In the genomic region with DNA sequence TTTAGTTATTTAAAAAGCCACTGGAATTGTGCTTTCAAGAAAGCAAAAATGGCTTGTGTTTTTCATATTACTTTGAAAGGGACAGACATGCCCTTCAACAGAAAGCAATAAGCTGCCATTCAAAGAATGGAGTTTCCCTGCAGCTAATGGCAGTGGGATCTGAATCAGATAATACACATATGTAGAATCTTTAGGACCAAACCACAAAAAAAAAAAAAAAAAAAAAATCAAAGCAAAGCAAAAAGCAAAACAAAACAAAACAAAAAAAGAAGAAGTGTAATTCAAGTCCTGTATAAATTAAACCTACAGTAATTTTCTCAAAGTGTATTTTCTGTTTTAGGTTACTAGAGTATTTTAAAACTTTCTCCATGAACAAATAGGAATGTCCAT, we compare ENCODE assay signal across 10 cellular contexts.
DNase-seq lines count a peak whose midpoint lies in the region; ATAC-seq and TF ChIP-seq lines count a peak whose summit lies in the region.
"Had no signal": no experiment of that assay in that cellular context is flagged by ENCODE, and none has a peak within 500 bp of the region (broad histone marks: within the 10 kb centered on the region; RNA-seq: fewer than 3 reads in every experiment).

No MANE protein-coding gene starts in this region.

- H4K20me1 ChIP-seq in H9 (ENCODE audit: control insufficient read depth, insufficient read depth, insufficient read length) (no peaks in the 10 kb centered on the region), neural progenitor cell (ENCODE audit: low read depth) (no peaks in the 10 kb centered on the region)

- H3K4me1 ChIP-seq in H9 (ENCODE audit: insufficient read depth, low read length) (peaks cover 2% of the 10 kb centered on the region; the same call in 1 of the 2 replicates), neural progenitor cell (peaks cover 56% of the 10 kb centered on the region)

- H3K4me3 ChIP-seq in neural progenitor cell = no peak overlapping the region
- H3K4me3 ChIP-seq: right atrium auricular region had no signal

- H3T11ph ChIP-seq in H9 (ENCODE audit: low read length) = no peak overlapping the region

- no peaks in the 10 kb centered on the region for H3K36me3 ChIP-seq in neural progenitor cell
- H3K36me3 ChIP-seq: right atrium auricular region had no signal

- H2AK5ac ChIP-seq in H9 (ENCODE audit: insufficient read length, low read length) = no peak overlapping the region

- H3K36me3 Mint-ChIP-seq in H9 (ENCODE audit: insufficient read depth in 1 of 3, low read depth in 3 of 3) = no peaks in the 10 kb centered on the region
- no peaks in the 10 kb centered on the region for H3K36me3 Mint-ChIP-seq in activated naive CD8-positive, alpha-beta T cell treated with anti-CD3 and anti-CD28 coated beads, Interleukin-2, amount 10 ng/mL, durations not matched to agents 7 days and 5 days
- H3K36me3 Mint-ChIP-seq in neural progenitor cell = no peaks in the 10 kb centered on the region

- H2BK5ac ChIP-seq in H9 (ENCODE audit: insufficient read length, low read length) = no peak overlapping the region

- no peaks in the 10 kb centered on the region for H3K27me3 Mint-ChIP-seq in H9 (ENCODE audit: low read depth)
- H3K27me3 Mint-ChIP-seq in activated naive CD8-positive, alpha-beta T cell treated with anti-CD3 and anti-CD28 coated beads, Interleukin-2, amount 10 ng/mL, durations not matched to agents 7 days and 5 days = no peaks in the 10 kb centered on the region
- no peaks in the 10 kb centered on the region for H3K27me3 Mint-ChIP-seq in neural progenitor cell (ENCODE audit: insufficient read depth, low read depth)

- H3K4me1 Mint-ChIP-seq in H9 = peaks cover 59 to 69% of the 10 kb centered on the region in 2 experiments
- peaks cover 65% of the 10 kb centered on the region for H3K4me1 Mint-ChIP-seq in activated naive CD8-positive, alpha-beta T cell treated with anti-CD3 and anti-CD28 coated beads, Interleukin-2, amount 10 ng/mL, durations not matched to agents 7 days and 5 days
- H3K4me1 Mint-ChIP-seq in neural progenitor cell = peaks cover 64% of the 10 kb centered on the region

- H3F3A ChIP-seq in neural progenitor cell (ENCODE audit: low read depth) = peaks cover 51% of the 10 kb centered on the region

- H3K27ac ChIP-seq in H9 (ENCODE audit: insufficient read length, low read depth, low read length) (no peak overlapping the region), neural progenitor cell (no peak overlapping the region)

- H2AFZ ChIP-seq in H9 (ENCODE audit: low read length) (no peak overlapping the region), neural progenitor cell (replicated peaks) (no peak overlapping the region)

- no peak overlapping the region for H2BK120ac ChIP-seq in H9 (ENCODE audit: low read depth, low read length, poor library complexity, severe bottlenecking)

- H3K27ac Mint-ChIP-seq in H9 (peak overlapping the region in 2 of 3 experiments; percentile 42 to 59; a peak in 4 of 7 replicates), neural progenitor cell (no peak overlapping the region)
- H3K27ac Mint-ChIP-seq in activated naive CD8-positive, alpha-beta T cell treated with anti-CD3 and anti-CD28 coated beads, Interleukin-2, amount 10 ng/mL, durations not matched to agents 7 days and 5 days = peak overlapping the region; percentile 44

- no peak overlapping the region for H3K18ac ChIP-seq in H9 (ENCODE audit: insufficient read length, low read depth, low read length)

- H3K9ac ChIP-seq in H9 (ENCODE audit: extremely low read depth, insufficient read length, low read length) = no peak overlapping the region
- no peak overlapping the region for H3K9ac ChIP-seq in neural progenitor cell

- H3K27me3 ChIP-seq in H9 (ENCODE audit: insufficient read depth, low read length) (no peaks in the 10 kb centered on the region), neural progenitor cell (no peaks in the 10 kb centered on the region)
- H3K27me3 ChIP-seq: right atrium auricular region had no signal

- POLR2A ChIA-PET in activated naive CD8-positive, alpha-beta T cell treated with anti-CD3 and anti-CD28 coated beads, Interleukin-2, amount 10 ng/mL, durations not matched to agents 7 days and 5 days (lab: Charles Lee) = interaction anchor here (0.7 to 1.8 kb wide), 5 partner anchors 14 to 97 kb away, joined by 3 to 9 read pairs (median 5); no protein-coding TSS in a partner anchor

- H3K79me2 ChIP-seq in H9 (ENCODE audit: insufficient read depth, low read length) (no peaks in the 10 kb centered on the region), neural progenitor cell (ENCODE audit: low read depth) (no peaks in the 10 kb centered on the region)

- DNase-seq in CD1c-positive myeloid dendritic cell (ENCODE audit: extremely low spot score) (peak; percentile 61), H9 (no peak), neural progenitor cell (ENCODE audit: low spot score) (no peak), NCI-H524 (lab: John Stamatoyannopoulos, UW) (no peak), mucosa of gallbladder (ENCODE audit: low spot score) (no peak)
- no peak for DNase-seq in activated naive CD8-positive, alpha-beta T cell treated with anti-CD3 and anti-CD28 coated beads, Interleukin-2, amount 10 ng/mL, durations not matched to agents 7 days and 5 days
- DNase-seq: SHP77 had no signal

- H3K56ac ChIP-seq in H9 (ENCODE audit: insufficient read length, low read depth, low read length) = no peak overlapping the region

- H2BK20ac ChIP-seq in H9 (ENCODE audit: low read depth, low read length, poor library complexity, severe bottlenecking) = no peak overlapping the region

- no peak overlapping the region for H2BK15ac ChIP-seq in H9 (ENCODE audit: low read depth, low read length)

- no peak overlapping the region for H3K14ac ChIP-seq in H9 (ENCODE audit: insufficient read depth, low read length)

- H3K9me3 Mint-ChIP-seq in H9 (no peaks in the 10 kb centered on the region), neural progenitor cell (no peaks in the 10 kb centered on the region)
- H3K9me3 Mint-ChIP-seq in activated naive CD8-positive, alpha-beta T cell treated with anti-CD3 and anti-CD28 coated beads, Interleukin-2, amount 10 ng/mL, durations not matched to agents 7 days and 5 days = no peaks in the 10 kb centered on the region

- peak overlapping the region; percentile 45 for H3K4me2 ChIP-seq in H9 (ENCODE audit: insufficient read depth, insufficient read length, low read length)
- H3K4me2 ChIP-seq in neural progenitor cell = peak overlapping the region; percentile 57

- no peaks in the 10 kb centered on the region for H3K9me3 ChIP-seq in H9 (ENCODE audit: control insufficient read depth, low read depth, low read length)
- H3K9me3 ChIP-seq in neural progenitor cell (ENCODE audit: low read depth) = no peaks in the 10 kb centered on the region
- H3K9me3 ChIP-seq: right atrium auricular region had no signal

- no peak overlapping the region for H3K4ac ChIP-seq in H9 (ENCODE audit: low read depth, low read length)

- peaks cover 2% of the 10 kb centered on the region for H3K23me2 ChIP-seq in H9 (ENCODE audit: insufficient read length, low read depth, low read length, poor library complexity, severe bottlenecking)

- no peak overlapping the region for H4K5ac ChIP-seq in H9 (ENCODE audit: insufficient read length, low read depth, low read length)

- H2BK12ac ChIP-seq in H9 (ENCODE audit: insufficient read length, low read depth, low read length) = no peak overlapping the region

- no peak overlapping the region for H4K91ac ChIP-seq in H9 (ENCODE audit: insufficient read length, low read depth, low read length)

- TF ChIP-seq CTCF in H9 (conservative IDR thresholded peaks at IDR 0.05) = no peak
- no peak for TF ChIP-seq CTCF in neural progenitor cell (IDR thresholded peaks at IDR 0.05)

- H4K8ac ChIP-seq in H9 (replicated peaks; ENCODE audit: insufficient read length, low read depth, low read length) = no peak overlapping the region

- no peak for ATAC-seq in activated naive CD8-positive, alpha-beta T cell treated with anti-CD3 and anti-CD28 coated beads, Interleukin-2, amount 10 ng/mL, durations not matched to agents 7 days and 5 days (ENCODE audit: low read depth)
- ATAC-seq in HG03045 (IDR thresholded peaks at IDR 0.05; ENCODE audit: unreplicated experiment) = no peak
- no peak for ATAC-seq in GM18873 (IDR thresholded peaks at IDR 0.05; ENCODE audit: low FRiP score, unreplicated experiment)

- no peak overlapping the region for H3K23ac ChIP-seq in H9 (ENCODE audit: insufficient read length, low read depth, low read length)

- H3K79me1 ChIP-seq in H9 (ENCODE audit: insufficient read depth, low read depth, low read length, poor library complexity, severe bottlenecking) = no peaks in the 10 kb centered on the region

- H3K4me3 Mint-ChIP-seq in H9 (no peak overlapping the region), neural progenitor cell (no peak overlapping the region)
- peak overlapping the region; percentile 49 for H3K4me3 Mint-ChIP-seq in activated naive CD8-positive, alpha-beta T cell treated with anti-CD3 and anti-CD28 coated beads, Interleukin-2, amount 10 ng/mL, durations not matched to agents 7 days and 5 days
